Comparison of ENCODE assay signal across 33 cellular contexts in genomic region chr2:221276601-221277000, GRCh38.
"Had no signal": no experiment of that assay in that cellular context is flagged by ENCODE, and none has a peak within 500 bp of the region (broad histone marks: within the 10 kb centered on the region; RNA-seq: fewer than 3 reads in every experiment).

No MANE protein-coding gene starts in this region.

- H3K27me3 ChIP-seq: MG63 had no signal

- DNase-seq: Karpas-422, Kasumi-1, MG63, MM.1S, MV-4-11, NCI-H1048, NCI-H1092, NCI-H1092 treated with DMSO at 0.1 percent for 48 hours, NCI-H1105, NCI-H1105 treated with DMSO at 0.1 percent for 48 hours, NCI-H1417 treated with DMSO at 0.1 percent for 48 hours, NCI-H1436, NCI-H1436 treated with DMSO at 0.1 percent for 48 hours, NCI-H1694, NCI-H1694 treated with DMSO at 0.1 percent for 48 hours, NCI-H187, NCI-H187 treated with DMSO at 0.1 percent for 48 hours, NCI-H1930, NCI-H2029, NCI-H2029 treated with DMSO at 0.1 percent for 48 hours, NCI-H2081, NCI-H2081 treated with DMSO at 0.1 percent for 48 hours, NCI-H2107, NCI-H2171, NCI-H2171 treated with DMSO at 0.1 percent for 48 hours, NCI-H2227 treated with DMSO at 0.1 percent for 48 hours, NCI-H226, NCI-H345, NCI-H446, NCI-H446 treated with DMSO at 0.1 percent for 48 hours, NCI-H510A, NCI-H510A treated with DMSO at 0.1 percent for 48 hours, NCI-H524 had no signal

- H3K4me3 ChIP-seq: MG63 had no signal

- H3K9me3 ChIP-seq: MG63 had no signal

- H3K36me3 ChIP-seq: MG63 had no signal
